27 cellular contexts compared by ENCODE assay signal in the genomic region with DNA sequence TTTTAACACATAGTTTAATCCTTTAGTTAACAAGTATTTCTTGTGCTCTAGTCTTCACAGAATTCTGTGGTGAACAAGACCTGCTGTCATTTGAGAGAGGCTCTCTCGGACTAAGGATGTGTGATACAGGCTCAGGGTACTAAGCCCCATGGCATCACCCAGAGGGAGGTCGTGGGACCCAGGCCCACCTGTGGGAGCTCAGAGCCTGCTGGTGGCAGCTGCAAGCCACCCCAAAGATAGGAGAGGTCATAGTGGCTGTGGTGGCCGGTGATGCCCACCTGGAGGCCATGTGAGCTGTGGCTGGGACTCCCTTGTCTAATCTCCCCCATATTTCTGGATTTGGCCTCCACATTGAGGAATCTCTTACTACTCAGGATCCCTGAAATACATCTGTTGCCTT.
"Had no signal": no experiment of that assay in that cellular context is flagged by ENCODE, and none has a peak within 500 bp of the region (broad histone marks: within the 10 kb centered on the region; RNA-seq: fewer than 3 reads in every experiment).

No MANE protein-coding gene starts in this region.

- H3K27me3 ChIP-seq: neural progenitor cell, ovary, right lobe of liver, stomach, thyroid gland, tibial nerve, upper lobe of left lung, vagina had no signal

- H3K36me3 Mint-ChIP-seq: natural killer cell, neural progenitor cell had no signal

- H3K4me3 ChIP-seq: neural progenitor cell, ovary, psoas muscle, right lobe of liver, skin epidermis, smooth muscle cell, stomach, thoracic aorta, thyroid gland, tibial nerve, upper lobe of left lung, vagina had no signal

- DNase-seq: natural killer cell; occipital lobe; ovary; psoas muscle; right cardiac atrium; stimulated activated CD4-positive, alpha-beta T cell treated with anti-CD3 and anti-CD28 coated beads, Interleukin-15, amount 100 ng/mL, for 24 hours; stimulated activated CD4-positive, alpha-beta T cell treated with anti-CD3 and anti-CD28 coated beads, Interleukin-2, amount 100 ng/mL, for 24 hours; stimulated activated CD4-positive, alpha-beta T cell treated with anti-CD3 and anti-CD28 coated beads, Interleukin-2, amount 100 ng/mL, for 48 hours; stimulated activated CD4-positive, alpha-beta T cell treated with anti-CD3 and anti-CD28 coated beads, Interleukin-4, amount 100 ng/mL, for 24 hours; stimulated activated naive B cell treated with anti-CD40 and anti-IgM and Interleukin-4, amounts not matched to agents 10 μg/mL and 1 μg/mL and 100 μg/mL, for 72 hours; stimulated activated naive CD4-positive, alpha-beta T cell treated with Interleukin-2 at 50 U/mL for 16 hours; stomach; thyroid gland; trophoblast cell; upper lobe of left lung had no signal

- H3K9me3 ChIP-seq: ovary, psoas muscle, right lobe of liver, thoracic aorta, thyroid gland, upper lobe of left lung, vagina had no signal

- H3K4me3 Mint-ChIP-seq: natural killer cell; nephron; neural progenitor cell; stimulated activated effector memory CD8-positive, alpha-beta T cell treated with anti-CD3 and anti-CD28 coated beads, Interleukin-12 subunit alpha, Interleukin-12 subunit beta, amount 100 ng/mL, for 72 hours; stimulated activated naive B cell treated with anti-CD40 and anti-IgM and Interleukin-4, amounts not matched to agents 10 μg/mL and 1 μg/mL and 100 μg/mL, for 72 hours; stimulated activated naive CD8-positive, alpha-beta T cell treated with anti-CD3 and anti-CD28 coated beads, Interleukin-15, Interleukin-2, amounts not matched to agents 100 ng/mL and 50 ng/mL, for 24 hours had no signal

- H3K9me3 Mint-ChIP-seq: natural killer cell; nephron; stimulated activated effector memory CD8-positive, alpha-beta T cell treated with anti-CD3 and anti-CD28 coated beads, Interleukin-12 subunit alpha, Interleukin-12 subunit beta, amount 100 ng/mL, for 72 hours; stimulated activated naive CD8-positive, alpha-beta T cell treated with anti-CD3 and anti-CD28 coated beads, Interleukin-15, Interleukin-2, amounts not matched to agents 100 ng/mL and 50 ng/mL, for 24 hours had no signal

- H3K79me2 ChIP-seq: parathyroid adenoma had no signal

- FAIRE-seq: urothelium cell line had no signal

- H3K4me2 ChIP-seq: neural progenitor cell, smooth muscle cell had no signal

- H3K27me3 Mint-ChIP-seq: stimulated activated naive B cell treated with anti-CD40 and anti-IgM and Interleukin-4, amounts not matched to agents 10 μg/mL and 1 μg/mL and 100 μg/mL, for 72 hours; stimulated activated naive CD8-positive, alpha-beta T cell treated with anti-CD3 and anti-CD28 coated beads, Interleukin-15, Interleukin-2, amounts not matched to agents 100 ng/mL and 50 ng/mL, for 24 hours had no signal

- H3K4me1 ChIP-seq: parathyroid adenoma, right lobe of liver had no signal

- H3K9ac ChIP-seq: neural progenitor cell, parathyroid adenoma had no signal

- ATAC-seq: natural killer cell; psoas muscle; right cardiac atrium; right lobe of liver; stimulated activated effector memory CD8-positive, alpha-beta T cell treated with anti-CD3 and anti-CD28 coated beads, Interleukin-12 subunit alpha, Interleukin-12 subunit beta, amount 100 ng/mL, for 72 hours; stimulated activated naive B cell treated with anti-CD40 and anti-IgM and Interleukin-4, amounts not matched to agents 10 μg/mL and 1 μg/mL and 100 μg/mL, for 72 hours had no signal

- H3K36me3 ChIP-seq: neural progenitor cell, ovary, right lobe of liver, stomach, thoracic aorta, thyroid gland, upper lobe of left lung, vagina had no signal

- H3K27ac Mint-ChIP-seq: natural killer cell; neural progenitor cell; stimulated activated effector memory CD8-positive, alpha-beta T cell treated with anti-CD3 and anti-CD28 coated beads, Interleukin-12 subunit alpha, Interleukin-12 subunit beta, amount 100 ng/mL, for 72 hours; stimulated activated naive B cell treated with anti-CD40 and anti-IgM and Interleukin-4, amounts not matched to agents 10 μg/mL and 1 μg/mL and 100 μg/mL, for 72 hours; stimulated activated naive CD8-positive, alpha-beta T cell treated with anti-CD3 and anti-CD28 coated beads, Interleukin-15, Interleukin-2, amounts not matched to agents 100 ng/mL and 50 ng/mL, for 24 hours had no signal

- H3K27ac ChIP-seq: neural progenitor cell, ovary, parathyroid adenoma, psoas muscle, right lobe of liver, skin epidermis, stomach, thyroid gland, tibial nerve, upper lobe of left lung, vagina had no signal

- H2AFZ ChIP-seq: parathyroid adenoma had no signal
